19 cellular contexts compared by ENCODE assay signal in genomic region chr2:180553094-180553715, GRCh38.
"Had no signal": no experiment of that assay in that cellular context is flagged by ENCODE, and none has a peak within 500 bp of the region (broad histone marks: within the 10 kb centered on the region; RNA-seq: fewer than 3 reads in every experiment).

No MANE protein-coding gene starts in this region.

- H3K9me3 ChIP-seq: gastrocnemius medialis, mucosa of descending colon, testis, uterus had no signal

- H3K27me3 ChIP-seq: gastrocnemius medialis, testis, uterus had no signal

- FAIRE-seq: small intestine had no signal

- H3K9me3 Mint-ChIP-seq: nephron progenitor cell; stimulated activated naive B cell treated with anti-CD40 and anti-IgM and Interleukin-4, amounts not matched to agents 10 μg/mL and 1 μg/mL and 100 μg/mL, for 72 hours had no signal

- H3K36me3 ChIP-seq: gastrocnemius medialis, uterus had no signal

- H3K27me3 Mint-ChIP-seq: brain; stimulated activated naive B cell treated with anti-CD40 and anti-IgM and Interleukin-4, amounts not matched to agents 10 μg/mL and 1 μg/mL and 100 μg/mL, for 72 hours had no signal

- H3K4me1 ChIP-seq: gastrocnemius medialis, testis, uterus had no signal

- H3K4me3 Mint-ChIP-seq: brain; nephron progenitor cell; stimulated activated naive B cell treated with anti-CD40 and anti-IgM and Interleukin-4, amounts not matched to agents 10 μg/mL and 1 μg/mL and 100 μg/mL, for 72 hours; WTC11 had no signal

- H3K4me3 ChIP-seq: gastrocnemius medialis, mucosa of descending colon, testis, uterus had no signal

- H3K36me3 Mint-ChIP-seq: brain; stimulated activated naive B cell treated with anti-CD40 and anti-IgM and Interleukin-4, amounts not matched to agents 10 μg/mL and 1 μg/mL and 100 μg/mL, for 72 hours; WTC11 had no signal

- H3K4me1 Mint-ChIP-seq: brain; nephron progenitor cell; stimulated activated naive B cell treated with anti-CD40 and anti-IgM and Interleukin-4, amounts not matched to agents 10 μg/mL and 1 μg/mL and 100 μg/mL, for 72 hours; WTC11 had no signal

- H3K27ac ChIP-seq: epithelial cell of prostate, gastrocnemius medialis, testis, uterus had no signal

- H3K27ac Mint-ChIP-seq: activated naive CD4-positive, alpha-beta T cell treated with anti-CD3 and anti-CD28 coated beads, Interleukin-2, amount 50 U/mL, for 72 hours; brain; nephron progenitor cell; stimulated activated naive B cell treated with anti-CD40 and anti-IgM and Interleukin-4, amounts not matched to agents 10 μg/mL and 1 μg/mL and 100 μg/mL, for 72 hours; WTC11 had no signal

- DNase-seq: activated gamma-delta T cell treated with Interleukin-2 at 50 U/mL for 16 hours; activated T-cell treated with anti-CD3 and anti-CD28 coated beads, Interleukin-2, amount 50 U/mL, for 1 hour; aorta; gastrocnemius medialis; hippocampal formation; mesendoderm; mucosa of descending colon; nephron progenitor cell; nucleus accumbens; small intestine; stimulated activated CD4-positive, alpha-beta T cell treated with anti-CD3 and anti-CD28 coated beads, Interleukin-2, amount 100 ng/mL, for 24 hours; stimulated activated naive B cell treated with anti-CD40 and anti-IgM and Interleukin-4, amounts not matched to agents 10 μg/mL and 1 μg/mL and 100 μg/mL, for 72 hours; testis; trophoblast cell; uterus had no signal
